ENCODE assay signal across 25 cellular contexts in the genomic region with DNA sequence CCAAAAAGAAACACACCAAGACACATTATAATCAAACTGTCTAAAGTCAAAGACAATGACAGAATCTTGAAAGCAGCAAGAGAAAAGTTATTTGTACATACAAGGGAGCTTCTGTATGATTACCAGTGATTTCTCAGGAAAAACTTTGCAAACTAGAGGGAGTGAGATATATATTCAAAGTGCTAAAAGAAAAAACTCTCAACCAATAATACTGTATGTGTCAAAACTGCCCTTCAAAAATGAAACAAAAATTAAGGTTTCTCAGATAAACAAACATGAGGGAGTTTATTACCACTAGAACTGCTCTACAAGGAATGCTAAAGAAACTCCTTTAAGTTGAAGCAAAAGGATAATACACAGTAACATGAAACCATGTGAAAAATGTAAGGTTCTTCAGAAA.
"Had no signal": no experiment of that assay in that cellular context is flagged by ENCODE, and none has a peak within 500 bp of the region (broad histone marks: within the 10 kb centered on the region; RNA-seq: fewer than 3 reads in every experiment).

No MANE protein-coding gene starts in this region.

- H3K4me1 ChIP-seq: colonic mucosa, esophagus squamous epithelium, gastrocnemius medialis, heart right ventricle, left lung, lower lobe of right lung had no signal

- H3K27me3 ChIP-seq: colonic mucosa, esophagus squamous epithelium, gastrocnemius medialis, left lung had no signal

- H3K9me3 ChIP-seq: colonic mucosa, esophagus squamous epithelium, gastrocnemius medialis, left lung, lower lobe of right lung, mucosa of descending colon had no signal

- H3K4me3 ChIP-seq: colonic mucosa, esophagus squamous epithelium, gastrocnemius medialis, heart right ventricle, left lung, lower lobe of right lung, mucosa of descending colon had no signal

- H3K27ac ChIP-seq: colonic mucosa, esophagus squamous epithelium, gastrocnemius medialis, heart right ventricle, left lung, lower lobe of right lung had no signal

- H3K36me3 ChIP-seq: colonic mucosa, esophagus squamous epithelium, gastrocnemius medialis, heart right ventricle, left lung, lower lobe of right lung had no signal

- DNase-seq: colonic mucosa; cortex of kidney; effector CD8-positive, alpha-beta T cell; effector memory CD8-positive, alpha-beta T cell; endodermal cell; erythroblast; esophagus squamous epithelium; foreskin fibroblast; foreskin melanocyte; gastrocnemius medialis; glutamatergic neuron; head of caudate nucleus; heart right ventricle; hippocampal formation; left cardiac atrium; left lung; left ventricle myocardium superior; lower lobe of right lung; mesenchymal stem cell; mucosa of descending colon; naive B cell had no signal

- ATAC-seq: effector memory CD8-positive, alpha-beta T cell; esophagus mucosa; gastrocnemius medialis; heart right ventricle; left cardiac atrium; left lung; left ventricle myocardium superior; lower lobe of right lung; mucosa of descending colon had no signal

- FAIRE-seq: endometrium, islet of Langerhans, keratinocyte had no signal
